ENCODE assay signal across 7 cellular contexts in genomic region chr16:66551788-66552287, GRCh38. TPM values are rescaled to one million over a fixed set of nuclear protein-coding genes. Genes with fewer than 3 reads are reported as not detected.
A peak's percentile ranks its signal among the peaks of the same experiment; 100 is the strongest.
DNase-seq lines count a peak whose midpoint lies in the region; ATAC-seq and TF ChIP-seq lines count a peak whose summit lies in the region.

No MANE protein-coding gene starts in this region.

- H3K79me1 ChIP-seq in trophoblast cell (ENCODE audit: low read length) = peaks cover 19% of the 10 kb centered on the region

- peak overlapping the region; percentile 69 for H3K4me3 ChIP-seq in trophoblast cell (ENCODE audit: low read depth, low read length)

- H3K18ac ChIP-seq in trophoblast cell (ENCODE audit: low read length) = peak overlapping the region; percentile 90

- WGBS in trophoblast cell (ENCODE audit: extremely low coverage, insufficient coverage, insufficient read length) = no CpG with 5 or more reads among the region's 8 CpGs

- peak overlapping the region; percentile 88 for H3K4me3 Mint-ChIP-seq in endothelial cell (ENCODE audit: unreplicated experiment)

- H3K9me3 ChIP-seq in trophoblast cell (ENCODE audit: insufficient read depth, low read depth, low read length) = peaks cover 3% of the 10 kb centered on the region

- H3K36me3 ChIP-seq in trophoblast cell (ENCODE audit: control insufficient read depth in 1 of 2, insufficient read depth in 2 of 2, low read length in 2 of 2) = no peaks in the 10 kb centered on the region

- H3K4me1 Mint-ChIP-seq in endothelial cell (ENCODE audit: unreplicated experiment) = peaks cover 54% of the 10 kb centered on the region

- H3K79me2 ChIP-seq in trophoblast cell (ENCODE audit: control insufficient read depth, insufficient read depth, low read length, poor library complexity) = peaks cover 14% of the 10 kb centered on the region

- H3K27me3 Mint-ChIP-seq in endothelial cell (ENCODE audit: unreplicated experiment) = peaks cover 9% of the 10 kb centered on the region

- no peak overlapping the region for H2BK5ac ChIP-seq in trophoblast cell (ENCODE audit: low read depth, low read length, poor library complexity)

- H3K36me3 Mint-ChIP-seq in endothelial cell (ENCODE audit: low read depth, unreplicated experiment) = peaks cover 26% of the 10 kb centered on the region

- peak overlapping the region; percentile 63 for H4K91ac ChIP-seq in trophoblast cell (ENCODE audit: low read depth, low read length)

- H3K9ac ChIP-seq in trophoblast cell (ENCODE audit: low read length) = no peak overlapping the region

- no peak overlapping the region for H3K23ac ChIP-seq in trophoblast cell (ENCODE audit: low read length)

- H4K12ac ChIP-seq in trophoblast cell (ENCODE audit: low read depth, low read length) = peak overlapping the region; percentile 91

- H3K9me3 Mint-ChIP-seq in endothelial cell (ENCODE audit: unreplicated experiment) = no peaks in the 10 kb centered on the region

- peak overlapping the region; percentile 99 for H4K8ac ChIP-seq in trophoblast cell (ENCODE audit: low read depth, low read length)

- DNase-seq in NCI-H69 (lab: John Stamatoyannopoulos, UW) (peak; percentile 44), endothelial cell (ENCODE audit: low spot score) (no peak), trophoblast cell (peak in 1 of 2 donors; percentile 24), mesenteric fat pad (ENCODE audit: low spot score) (no peak), H4 (ENCODE audit: low spot score) (no peak)

- H3K27me3 ChIP-seq in trophoblast cell (ENCODE audit: insufficient read depth, low read length) = no peaks in the 10 kb centered on the region

- TF ChIP-seq CTCF in endothelial cell (IDR thresholded peaks at IDR 0.05; ENCODE audit: unreplicated experiment) = no peak

- H2BK12ac ChIP-seq in trophoblast cell (ENCODE audit: low read length) = no peak overlapping the region

- H3K4me1 ChIP-seq in trophoblast cell (ENCODE audit: control insufficient read depth in 1 of 2, insufficient read depth in 2 of 2, low read length in 2 of 2) = peaks cover 14 to 17% of the 10 kb centered on the region in 2 experiments

- H2AK5ac ChIP-seq in trophoblast cell (ENCODE audit: low read length) = no peak overlapping the region

- peak overlapping the region; percentile 71 for H3K4ac ChIP-seq in trophoblast cell (ENCODE audit: low read depth, low read length)

- peak overlapping the region; percentile 88 for H3K14ac ChIP-seq in trophoblast cell (ENCODE audit: low read length)

- H3K27ac Mint-ChIP-seq in endothelial cell (ENCODE audit: unreplicated experiment) = peak overlapping the region; percentile 76

- H2AFZ ChIP-seq in trophoblast cell (ENCODE audit: insufficient read depth, low read length, poor library complexity) = peak overlapping the region; percentile 86

- no peak overlapping the region for H3K27ac ChIP-seq in trophoblast cell (ENCODE audit: low read depth, low read length)

- peak overlapping the region; percentile 87 for H3K4me2 ChIP-seq in trophoblast cell (ENCODE audit: low read length)

- ATAC-seq in GM19455 (IDR thresholded peaks at IDR 0.05; ENCODE audit: unreplicated experiment) (peak; percentile 21), GM18498 (IDR thresholded peaks at IDR 0.05; ENCODE audit: unreplicated experiment) (no peak)

- peak overlapping the region; percentile 29 for H2BK120ac ChIP-seq in trophoblast cell (ENCODE audit: insufficient read depth, low read length, poor library complexity)

RNA-seq across cellular contexts. Expression of gene CKLF, which starts 0.5 kb away (rescaled TPM):
- total RNA-seq in endothelial cell (ENCODE audit: unreplicated experiment) = 38.0 TPM
- 27.2 and 28.1 TPM in 2 replicates for polyA plus RNA-seq in trophoblast cell (2013)
- total RNA-seq in mesenteric fat pad = 41.6 TPM
- total RNA-seq in H4 (2014; rRNA removed; shearing (Covaris generic)) = 158 and 163 TPM in 2 replicates

RNA-seq across cellular contexts. Expression of gene TK2, which starts 1.9 kb away (rescaled TPM):
- total RNA-seq in endothelial cell (ENCODE audit: unreplicated experiment) (13.1 TPM), mesenteric fat pad (58.3 TPM)
- 3.4 and 3.7 TPM in 2 replicates for polyA plus RNA-seq in trophoblast cell (2013)
- total RNA-seq in H4 (2014; rRNA removed; shearing (Covaris generic)) = 12.0 and 15.5 TPM in 2 replicates

RNA-seq across cellular contexts. Expression of gene CMTM1, which starts 14.4 kb away (rescaled TPM):
- total RNA-seq in endothelial cell (ENCODE audit: unreplicated experiment) (8.3 TPM), mesenteric fat pad (6.4 TPM)
- 1.4 TPM in 2 replicates for polyA plus RNA-seq in trophoblast cell (2013)
- 0.85 and 1.1 TPM in 2 replicates for total RNA-seq in H4 (2014; rRNA removed; shearing (Covaris generic))

RNA-seq across cellular contexts. Expression of gene CMTM2, which starts 27.4 kb away (rescaled TPM):
- total RNA-seq in endothelial cell (ENCODE audit: unreplicated experiment) (2.1 TPM), mesenteric fat pad (1.00 TPM)
- polyA plus RNA-seq in trophoblast cell (2013) = not detected in 2 replicates
- total RNA-seq in H4 (2014; rRNA removed; shearing (Covaris generic)) = not detected in 2 replicates

RNA-seq across cellular contexts. Expression of gene CMTM3, which starts 52.7 kb away (rescaled TPM):
- 268 TPM for total RNA-seq in endothelial cell (ENCODE audit: unreplicated experiment)
- polyA plus RNA-seq in trophoblast cell (2013) = 68.4 and 70.2 TPM in 2 replicates
- total RNA-seq in mesenteric fat pad = 48.1 TPM
- total RNA-seq in H4 (2014; rRNA removed; shearing (Covaris generic)) = 20.0 and 29.8 TPM in 2 replicates
